1 cellular context compared by ENCODE assay signal in genomic region chr17:50950002-50950877, GRCh38.
TF ChIP-seq lines count a peak whose summit lies in the region.

No MANE protein-coding gene starts in this region.

TF ChIP-seq in HepG2, 621 proteins besides CTCF, POLR2A, EP300 and RAD21 (continued from another document and continues in another):
- TF ChIP-seq ZNF687 (CRISPR knock-in tag; IDR thresholded peaks at IDR 0.05) = peak; percentile 94
- no peak for TF ChIP-seq ZKSCAN1 (IDR thresholded peaks at IDR 0.05; ENCODE audit: low read length)
- TF ChIP-seq CEBPG (CRISPR knock-in tag; IDR thresholded peaks at IDR 0.05) = peak; percentile 31; the same call in 1 of the 2 replicates
- TF ChIP-seq HOXA3 (CRISPR knock-in tag; IDR thresholded peaks at IDR 0.05) = peak; percentile 88
- no peak for TF ChIP-seq KLF15 (CRISPR knock-in tag; IDR thresholded peaks at IDR 0.05; ENCODE audit: borderline replicate concordance)
- TF ChIP-seq ZNF280D (CRISPR knock-in tag; IDR thresholded peaks at IDR 0.05) = no peak
- no peak for TF ChIP-seq CHD2 (IDR thresholded peaks at IDR 0.05; ENCODE audit: low read depth, low read length)
- no peak for TF ChIP-seq ZNF737 (CRISPR knock-in tag; IDR thresholded peaks at IDR 0.05; ENCODE audit: borderline replicate concordance)
- peak; percentile 97 for TF ChIP-seq ZSCAN25 (CRISPR knock-in tag; IDR thresholded peaks at IDR 0.05)
- TF ChIP-seq LCORL (IDR thresholded peaks at IDR 0.05) = no peak
- peak; percentile 89 for TF ChIP-seq LCORL (CRISPR knock-in tag; IDR thresholded peaks at IDR 0.05)
- peak; percentile 74; the same call in 1 of the 2 replicates for TF ChIP-seq ZNF609 (CRISPR knock-in tag; IDR thresholded peaks at IDR 0.05; ENCODE audit: borderline replicate concordance)
- TF ChIP-seq U2AF1 (optimal IDR thresholded peaks at IDR 0.05; ENCODE audit: low read depth, low read length) = no peak
- no peak for TF ChIP-seq SIN3B (IDR thresholded peaks at IDR 0.05; ENCODE audit: low read length)
- TF ChIP-seq ZNF720 (CRISPR knock-in tag; IDR thresholded peaks at IDR 0.05) = no peak
- no peak for TF ChIP-seq TOE1 (CRISPR knock-in tag; IDR thresholded peaks at IDR 0.05)
- TF ChIP-seq ZNF670 (CRISPR knock-in tag; IDR thresholded peaks at IDR 0.05; ENCODE audit: borderline replicate concordance) = no peak
- no peak for TF ChIP-seq PLRG1 (conservative IDR thresholded peaks at IDR 0.05)
- TF ChIP-seq ZFP82 (CRISPR knock-in tag; IDR thresholded peaks at IDR 0.05; ENCODE audit: borderline replicate concordance) = no peak; the same call in 1 of the 2 replicates
- TF ChIP-seq TEAD3 (CRISPR knock-in tag; optimal IDR thresholded peaks at IDR 0.05; ENCODE audit: borderline replicate concordance) = peak; percentile 81
- peak; percentile 76 for TF ChIP-seq UBTF (CRISPR knock-in tag; IDR thresholded peaks at IDR 0.05)
- peak; percentile 92 for TF ChIP-seq ZNF556 (CRISPR knock-in tag; IDR thresholded peaks at IDR 0.05; ENCODE audit: borderline replicate concordance)
- peak in 1 of 2 experiments; percentile 29; a peak in 2 of 4 replicates for TF ChIP-seq MAFK (conservative IDR thresholded peaks at IDR 0.05 in 1 of 2, IDR thresholded peaks at IDR 0.05 in 1 of 2; ENCODE audit: low read length in 2 of 2)
- no peak for TF ChIP-seq ZNF510 (CRISPR knock-in tag; IDR thresholded peaks at IDR 0.05; ENCODE audit: low read depth)
- 0 out of 2 replicates have a peak, but pooled peaks have one; percentile 65 for TF ChIP-seq PAX8 (CRISPR knock-in tag; IDR thresholded peaks at IDR 0.05; ENCODE audit: borderline replicate concordance)
- TF ChIP-seq SKI (IDR thresholded peaks at IDR 0.05; ENCODE audit: partially characterized antibody) = peak; percentile 55
- TF ChIP-seq ZNF343 (CRISPR knock-in tag; IDR thresholded peaks at IDR 0.05) = no peak
- TF ChIP-seq ZNF552 (CRISPR knock-in tag; IDR thresholded peaks at IDR 0.05; ENCODE audit: borderline replicate concordance) = 0 out of 2 replicates have a peak, but pooled peaks have one; percentile 20
- no peak for TF ChIP-seq IRF1 (CRISPR knock-in tag; IDR thresholded peaks at IDR 0.05; ENCODE audit: low read depth)
- no peak for TF ChIP-seq PCBP2 (optimal IDR thresholded peaks at IDR 0.05; ENCODE audit: low read depth, low read length, poor library complexity, severe bottlenecking)
- no peak for TF ChIP-seq KLF9 (CRISPR knock-in tag; IDR thresholded peaks at IDR 0.05; ENCODE audit: low read depth)
- TF ChIP-seq ZNF124 (CRISPR knock-in tag; IDR thresholded peaks at IDR 0.05) = peak; percentile 37; the same call in 1 of the 2 replicates
- no peak for TF ChIP-seq PRDM10 (CRISPR knock-in tag; IDR thresholded peaks at IDR 0.05; ENCODE audit: low read depth)
- TF ChIP-seq MBD4 (IDR thresholded peaks at IDR 0.05; ENCODE audit: borderline replicate concordance, low read length) = no peak
- TF ChIP-seq ZGPAT (CRISPR knock-in tag; IDR thresholded peaks at IDR 0.05) = peak; percentile 78; the same call in 1 of the 2 replicates
- no peak for TF ChIP-seq CCDC6 (CRISPR knock-in tag; IDR thresholded peaks at IDR 0.05)
- no peak for TF ChIP-seq NR0B2 (CRISPR knock-in tag; IDR thresholded peaks at IDR 0.05)
- TF ChIP-seq ARNT2 (CRISPR knock-in tag; IDR thresholded peaks at IDR 0.05; ENCODE audit: low read depth) = peak; percentile 55; the same call in 1 of the 2 replicates
- no peak for TF ChIP-seq CEBPB (IDR thresholded peaks at IDR 0.05; ENCODE audit: borderline replicate concordance, low read depth, low read length)
- 0 out of 2 replicates have a peak, but pooled peaks have one; percentile 45 for TF ChIP-seq JUN (CRISPR knock-in tag; IDR thresholded peaks at IDR 0.05)
